ENCODE assay signal across 21 cellular contexts in genomic region chr12:117980621-117981020, GRCh38. TPM values are rescaled to one million over a fixed set of nuclear protein-coding genes. Genes with fewer than 3 reads are reported as not detected.
DNase-seq lines count a peak whose midpoint lies in the region; ATAC-seq, FAIRE-seq and TF ChIP-seq lines count a peak whose summit lies in the region.
"Had no signal": no experiment of that assay in that cellular context is flagged by ENCODE, and none has a peak within 500 bp of the region (broad histone marks: within the 10 kb centered on the region; RNA-seq: fewer than 3 reads in every experiment).

No MANE protein-coding gene starts in this region.

- H3K4me1 ChIP-seq in HepG2 (ENCODE audit: insufficient read depth, low read length) (0 out of 2 replicates have a peak, but pooled peaks cover 6% of the 10 kb centered on the region), right lobe of liver (no peaks in the 10 kb centered on the region)
- H3K4me1 ChIP-seq: BE2C had no signal

- TF ChIP-seq CTCF in HepG2 (CRISPR knock-in tag; IDR thresholded peaks at IDR 0.05) (no peak), right lobe of liver (IDR thresholded peaks at IDR 0.05) (no peak)

- H3K27me3 ChIP-seq in HepG2 (ENCODE audit: control insufficient read depth in 1 of 2, insufficient read depth in 2 of 2, low read length in 2 of 2) (no peaks in the 10 kb centered on the region; a peak in 1 of 5 replicates), right lobe of liver (no peaks in the 10 kb centered on the region)

- TF ChIP-seq RAD21 in HepG2 (CRISPR knock-in tag; IDR thresholded peaks at IDR 0.05), result no peak

- H2AFZ ChIP-seq in HepG2 (ENCODE audit: low read length), result no peak overlapping the region

- 50% methylated on average over 4 of the region's 4 CpGs for WGBS in HepG2 (ENCODE audit: low lambda C conversion rate)
- WGBS in right lobe of liver (ENCODE audit: insufficient coverage, low coverage, low lambda C conversion rate, missing lambda C conversion rate), result 66% methylated on average over 4 of the region's 4 CpGs

- no peak for TF ChIP-seq POLR2A in HepG2 (IDR thresholded peaks at IDR 0.05; ENCODE audit: insufficient read depth in 1 of 2, low read depth in 2 of 2, low read length in 2 of 2)
- TF ChIP-seq POLR2A in right lobe of liver (IDR thresholded peaks at IDR 0.05), result no peak
- no peak for TF ChIP-seq POLR2A in GM12892 (IDR thresholded peaks at IDR 0.05; ENCODE audit: low read depth, low read length)

- no peak overlapping the region for H3K4me2 ChIP-seq in HepG2 (ENCODE audit: low read depth, low read length)
- H3K4me2 ChIP-seq: A549 had no signal

- H3K9me3 ChIP-seq in HepG2 (ENCODE audit: low read length) (no peaks in the 10 kb centered on the region), right lobe of liver (no peaks in the 10 kb centered on the region)
- H3K9me3 ChIP-seq: A549, BE2C had no signal

- in situ Hi-C loops in HepG2 (cut with HindIII; ENCODE audit: extremely low pct_ligation_motif_present, low pct_unique_long_range_greater_than_20kb), result no loop called here

- POLR2A ChIA-PET in HepG2 (lab: Yijun Ruan, JAX), result no interaction called here

- CTCF ChIA-PET in HepG2 (lab: Yijun Ruan, JAX; ENCODE audit: low intra/inter-chr PET ratio, low total read pairs), result no interaction called here

- H3K27ac ChIP-seq in HepG2 (ENCODE audit: extremely low read length, insufficient read depth, low read length) (no peak overlapping the region), right lobe of liver (no peak overlapping the region)
- H3K27ac ChIP-seq: A549, HL-60, RWPE1 had no signal

- no peaks in the 10 kb centered on the region for H4K20me1 ChIP-seq in HepG2 (ENCODE audit: insufficient read depth, low read length)

- no peak for FAIRE-seq in HepG2 (lab: Jason Lieb, UNC)
- FAIRE-seq in GM12892 (lab: Jason Lieb, UNC), result no peak
- FAIRE-seq: A549, GM19239, HTR-8/SVneo had no signal

- no peak overlapping the region for H3K9ac ChIP-seq in HepG2 (ENCODE audit: insufficient read depth, low read depth, low read length)

- no peak for DNase-seq in HepG2 (ENCODE audit: low spot score)
- DNase-seq in right lobe of liver, result no peak
- DNase-seq in NCI-H524 (lab: John Stamatoyannopoulos, UW), result peak; percentile 35 to 77
- DNase-seq in fibroblast of peridontal ligament (ENCODE audit: extremely low read depth), result peak; percentile 85
- DNase-seq in GDM1 (lab: John Stamatoyannopoulos, UW), result no peak
- DNase-seq in GM12892 (ENCODE audit: insufficient read length), result no peak
- no peak for DNase-seq in NCI-H146 (lab: John Stamatoyannopoulos, UW)
- DNase-seq: BE2C; Calu3; CD4-positive, alpha-beta memory T cell; DMS53; H7; NCI-H1105; NCI-H187; NCI-H748 treated with DMSO at 0.1 percent for 48 hours; PC-3 had no signal

- H3K4me3 ChIP-seq in HepG2 (replicated peaks in 1 of 3; ENCODE audit: insufficient read depth in 1 of 3, low read depth in 2 of 3, low read length in 3 of 3) (no peak overlapping the region), right lobe of liver (no peak overlapping the region)
- H3K4me3 ChIP-seq: A549 had no signal

- no peak for TF ChIP-seq EP300 in HepG2 (IDR thresholded peaks at IDR 0.05; ENCODE audit: low read depth in 2 of 2, low read length in 2 of 2)
- TF ChIP-seq EP300 in HepG2 (CRISPR knock-in tag; IDR thresholded peaks at IDR 0.05; ENCODE audit: borderline replicate concordance), result no peak

- BruUV-seq in HepG2 (replicated peaks; lab: Mats Ljungman, UMichigan), result no TSS peak

- ATAC-seq in HepG2 (no peak), right lobe of liver (no peak)
- ATAC-seq: A549, PC-3 had no signal

- no peaks in the 10 kb centered on the region for H3K79me2 ChIP-seq in HepG2 (ENCODE audit: insufficient read depth, low read length)

- intact Hi-C loops in HepG2 (cut with micrococcal nuclease; ENCODE audit: unreplicated experiment), result no loop called here
- intact Hi-C loops in right lobe of liver (cut with DNase I), result no loop called here

- H3K36me3 ChIP-seq in HepG2 (replicated peaks in 1 of 2; ENCODE audit: control insufficient read depth in 1 of 2, insufficient read depth in 2 of 2, low read length in 2 of 2) (no peaks in the 10 kb centered on the region), right lobe of liver (no peaks in the 10 kb centered on the region)
- H3K36me3 ChIP-seq: BE2C had no signal

TF ChIP-seq in HepG2, 621 proteins besides CTCF, POLR2A, EP300 and RAD21:
- TF ChIP-seq ZNF124 (CRISPR knock-in tag; IDR thresholded peaks at IDR 0.05) (no peak), ZNF207 (IDR thresholded peaks at IDR 0.05; ENCODE audit: borderline replicate concordance) (no peak), CEBPB (IDR thresholded peaks at IDR 0.05; ENCODE audit: borderline replicate concordance, low read depth, low read length) (peak; percentile 76), NFYB (CRISPR knock-in tag; IDR thresholded peaks at IDR 0.05) (no peak)

RNA-seq across cellular contexts. Expression of gene KSR2, which starts 11.8 kb away (rescaled TPM):
- total RNA-seq in HepG2 (2016; rRNA removed; fragmentation: Illumina TruSeq; extraction: Trizol), result 0.01 and 0.02 TPM in 2 replicates
- not detected in 2 replicates for total RNA-seq in HepG2 (2016; cell fraction: cytosol; rRNA removed; fragmentation: Illumina TruSeq; extraction: Trizol; ENCODE audit: low read depth)
- total RNA-seq in HepG2 (2016; cell fraction: insoluble cytoplasmic fraction; rRNA removed; fragmentation: Illumina TruSeq; extraction: Trizol), result 0.01 TPM in 1 of 2 replicates, not detected in the other
- not detected in 2 replicates for total RNA-seq in HepG2 (2016; cell fraction: membrane; rRNA removed; fragmentation: Illumina TruSeq; extraction: Trizol)
- total RNA-seq in HepG2 (2016; cell fraction: nucleus; rRNA removed; fragmentation: Illumina TruSeq; extraction: Trizol), result 0.03 TPM in 1 of 2 replicates, not detected in the other
- polyA plus RNA-seq in HepG2 (2011; rRNA removed), result not detected in 2 replicates
- under 0.01 TPM in 2 replicates for polyA plus RNA-seq in HepG2 (2011; cell fraction: cytosol; rRNA removed)
- polyA plus RNA-seq in HepG2 (2011; cell fraction: nucleus; rRNA removed), result under 0.01 TPM in 1 of 2 replicates, not detected in the other
- not detected in 2 replicates for polyA plus RNA-seq in HepG2 (2012)
- polyA plus RNA-seq in HepG2 (2016; cell fraction: cytosol; fragmentation: Illumina TruSeq; extraction: Trizol; ENCODE audit: low read depth), result 0.01 TPM in 2 replicates
- polyA plus RNA-seq in HepG2 (2016; cell fraction: insoluble cytoplasmic fraction; fragmentation: Illumina TruSeq; extraction: Trizol; ENCODE audit: low read depth), result 0.05 TPM in 1 of 2 replicates, not detected in the other
- 0.01 TPM in 2 replicates for polyA plus RNA-seq in HepG2 (2016; cell fraction: membrane; fragmentation: Illumina TruSeq; extraction: Trizol; ENCODE audit: low read depth)
- polyA plus RNA-seq in HepG2 (2016; cell fraction: nucleus; fragmentation: Illumina TruSeq; extraction: Trizol; ENCODE audit: insufficient read depth, low read depth), result not detected in 2 replicates
- polyA minus RNA-seq in HepG2 (2011; rRNA and poly(A)+ RNA removed; ENCODE audit: low replicate concordance), result 0.02 TPM in 2 replicates
- not detected in 2 replicates for polyA minus RNA-seq in HepG2 (2011; cell fraction: cytosol; rRNA and poly(A)+ RNA removed)
- not detected in 2 replicates for polyA minus RNA-seq in HepG2 (2011; cell fraction: nucleus; rRNA and poly(A)+ RNA removed)
- total RNA-seq in right lobe of liver, result under 1 TPM in 4 of 6 experiments, not detected in 2; 0.02 to 0.07 (median 0.02) TPM
- polyA plus RNA-seq in GM12892 (2012; ENCODE audit: missing spikeins), result 0.06 TPM

RNA-seq across cellular contexts. Expression of gene RFC5, which starts 35.9 kb away (rescaled TPM):
- 51.4 and 66.2 TPM in 2 replicates for total RNA-seq in HepG2 (2016; rRNA removed; fragmentation: Illumina TruSeq; extraction: Trizol)
- total RNA-seq in HepG2 (2016; cell fraction: cytosol; rRNA removed; fragmentation: Illumina TruSeq; extraction: Trizol; ENCODE audit: low read depth), result 22.7 and 23.4 TPM in 2 replicates
- 53.2 and 65.5 TPM in 2 replicates for total RNA-seq in HepG2 (2016; cell fraction: insoluble cytoplasmic fraction; rRNA removed; fragmentation: Illumina TruSeq; extraction: Trizol)
- total RNA-seq in HepG2 (2016; cell fraction: membrane; rRNA removed; fragmentation: Illumina TruSeq; extraction: Trizol), result 26.8 and 27.2 TPM in 2 replicates
- total RNA-seq in HepG2 (2016; cell fraction: nucleus; rRNA removed; fragmentation: Illumina TruSeq; extraction: Trizol), result 36.7 and 42.5 TPM in 2 replicates
- 12.1 and 16.8 TPM in 2 replicates for polyA plus RNA-seq in HepG2 (2011; rRNA removed)
- polyA plus RNA-seq in HepG2 (2011; cell fraction: cytosol; rRNA removed), result 9.6 and 13.1 TPM in 2 replicates
- polyA plus RNA-seq in HepG2 (2011; cell fraction: nucleus; rRNA removed), result 14.0 and 22.1 TPM in 2 replicates
- polyA plus RNA-seq in HepG2 (2012), result 7.1 and 12.7 TPM in 2 replicates
- polyA plus RNA-seq in HepG2 (2016; cell fraction: cytosol; fragmentation: Illumina TruSeq; extraction: Trizol; ENCODE audit: low read depth), result 9.8 and 11.9 TPM in 2 replicates
- 71.8 and 75.5 TPM in 2 replicates for polyA plus RNA-seq in HepG2 (2016; cell fraction: insoluble cytoplasmic fraction; fragmentation: Illumina TruSeq; extraction: Trizol; ENCODE audit: low read depth)
- 18.4 and 19.2 TPM in 2 replicates for polyA plus RNA-seq in HepG2 (2016; cell fraction: membrane; fragmentation: Illumina TruSeq; extraction: Trizol; ENCODE audit: low read depth)
- polyA plus RNA-seq in HepG2 (2016; cell fraction: nucleus; fragmentation: Illumina TruSeq; extraction: Trizol; ENCODE audit: insufficient read depth, low read depth), result 57.5 and 58.7 TPM in 2 replicates
- polyA minus RNA-seq in HepG2 (2011; rRNA and poly(A)+ RNA removed; ENCODE audit: low replicate concordance), result 15.8 and 70.0 TPM in 2 replicates
- polyA minus RNA-seq in HepG2 (2011; cell fraction: cytosol; rRNA and poly(A)+ RNA removed), result 9.1 and 12.9 TPM in 2 replicates
- polyA minus RNA-seq in HepG2 (2011; cell fraction: nucleus; rRNA and poly(A)+ RNA removed), result 17.5 and 18.8 TPM in 2 replicates
- 1 to 10 TPM; 4.6 to 9.9 (median 8.5) TPM for total RNA-seq in right lobe of liver
- polyA plus RNA-seq in GM12892 (2012; ENCODE audit: missing spikeins), result 45.3 TPM

Comparison
In these comparisons a context has a peak if more than half of its experiments do, and no peak if none do; other contexts are left out.
1. DNase-seq: peak in NCI-H524 (2 of 2) and fibroblast of peridontal ligament (single experiment); none in HepG2 (single experiment), right lobe of liver (0 of 3), GDM1 (single experiment), GM12892 (single experiment) and NCI-H146 (single experiment).